24 cellular contexts compared by ENCODE assay signal in genomic region chr3:5275529-5275928, GRCh38.
A peak's percentile ranks its signal among the peaks of the same experiment; 100 is the strongest.
DNase-seq lines count a peak whose midpoint lies in the region; ATAC-seq, FAIRE-seq and TF ChIP-seq lines count a peak whose summit lies in the region.
"Had no signal": no experiment of that assay in that cellular context is flagged by ENCODE, and none has a peak within 500 bp of the region (broad histone marks: within the 10 kb centered on the region; RNA-seq: fewer than 3 reads in every experiment).

No MANE protein-coding gene starts in this region.

- H3K4me1 Mint-ChIP-seq in chondrocyte (ENCODE audit: low read depth), result peaks cover 7% of the 10 kb centered on the region
- H3K4me1 Mint-ChIP-seq: activated CD4-positive, alpha-beta T cell treated with anti-CD3 and anti-CD28 coated beads, Interleukin-2, amount 10 ng/mL, durations not matched to agents 7 days and 5 days; naive B cell had no signal

- no peak overlapping the region for H3K18ac ChIP-seq in mesenchymal stem cell (ENCODE audit: low read depth in 1 of 2, low read length in 2 of 2)

- H3K27me3 Mint-ChIP-seq in chondrocyte (ENCODE audit: low read depth), result peaks cover 3% of the 10 kb centered on the region
- H3K27me3 Mint-ChIP-seq: activated CD4-positive, alpha-beta T cell treated with anti-CD3 and anti-CD28 coated beads, Interleukin-2, amount 10 ng/mL, durations not matched to agents 7 days and 5 days; CD4-positive, alpha-beta T cell; naive B cell had no signal

- no peak overlapping the region for H2BK5ac ChIP-seq in mesenchymal stem cell (ENCODE audit: low read depth, low read length, poor library complexity, severe bottlenecking)

- no peak overlapping the region for H2BK120ac ChIP-seq in mesenchymal stem cell (ENCODE audit: low read depth, low read length)

- no peak overlapping the region for H2BK12ac ChIP-seq in mesenchymal stem cell (ENCODE audit: low read length in 2 of 2)

- H3K36me3 ChIP-seq in mesenchymal stem cell (ENCODE audit: control insufficient read depth in 1 of 2, insufficient read depth in 2 of 2, low read depth in 1 of 2, low read length in 2 of 2), result no peaks in the 10 kb centered on the region
- H3K36me3 ChIP-seq: heart right ventricle, Peyer's patch, right atrium auricular region had no signal

- H4K91ac ChIP-seq in mesenchymal stem cell (ENCODE audit: low read length), result no peak overlapping the region

- WGBS in mesenchymal stem cell, result 32% methylated on average over 2 of the region's 2 CpGs

- H2AK5ac ChIP-seq in mesenchymal stem cell (ENCODE audit: low read length, severe bottlenecking), result no peak overlapping the region

- H3K27me3 ChIP-seq in mesenchymal stem cell (ENCODE audit: control insufficient read depth in 1 of 2, insufficient read depth in 1 of 2, low read length in 2 of 2) (no peaks in the 10 kb centered on the region), foreskin keratinocyte (no peaks in the 10 kb centered on the region)
- H3K27me3 ChIP-seq: heart right ventricle, Peyer's patch, right atrium auricular region, testis had no signal

- H3K23ac ChIP-seq in mesenchymal stem cell (ENCODE audit: low read length in 2 of 2), result no peak overlapping the region

- peak overlapping the region; percentile 10 for H3K27ac ChIP-seq in mesenchymal stem cell (ENCODE audit: low read length, poor library complexity, severe bottlenecking)
- no peak overlapping the region for H3K27ac ChIP-seq in foreskin keratinocyte
- H3K27ac ChIP-seq: heart right ventricle, Peyer's patch, right atrium auricular region, testis had no signal

- peaks cover 7% of the 10 kb centered on the region for H3K9me3 ChIP-seq in mesenchymal stem cell (ENCODE audit: control insufficient read depth, low read length)
- H3K9me3 ChIP-seq: Peyer's patch, testis had no signal

- H3K27ac Mint-ChIP-seq in chondrocyte (ENCODE audit: unreplicated experiment), result peak overlapping the region; percentile 81
- H3K27ac Mint-ChIP-seq: activated CD4-positive, alpha-beta T cell treated with anti-CD3 and anti-CD28 coated beads, Interleukin-2, amount 10 ng/mL, durations not matched to agents 7 days and 5 days; CD4-positive, alpha-beta T cell; naive B cell; T-helper 1 cell treated with Interleukin-12 subunit alpha and Interleukin-12 subunit beta and Interleukin-4 antibody, amounts not matched to agents 30 μg/mL and 1 μg/mL, for 36 hours had no signal

- H3K4me1 ChIP-seq in mesenchymal stem cell (ENCODE audit: control insufficient read depth, insufficient read depth, low read depth, low read length) (no peaks in the 10 kb centered on the region), foreskin keratinocyte (peaks cover 3% of the 10 kb centered on the region)
- H3K4me1 ChIP-seq: heart right ventricle, Peyer's patch, right atrium auricular region, testis had no signal

- H3K4ac ChIP-seq in mesenchymal stem cell (ENCODE audit: low read depth in 1 of 2, low read length in 2 of 2), result no peak overlapping the region

- H3K36me3 Mint-ChIP-seq in chondrocyte (ENCODE audit: low read depth), result no peaks in the 10 kb centered on the region
- H3K36me3 Mint-ChIP-seq: naive B cell had no signal

- no peak for TF ChIP-seq POLR2A in GM12892 (IDR thresholded peaks at IDR 0.05; ENCODE audit: low read depth, low read length)

- H3K9me3 Mint-ChIP-seq in chondrocyte (ENCODE audit: low read depth), result peaks cover 15% of the 10 kb centered on the region
- H3K9me3 Mint-ChIP-seq: activated CD4-positive, alpha-beta T cell treated with anti-CD3 and anti-CD28 coated beads, Interleukin-2, amount 10 ng/mL, durations not matched to agents 7 days and 5 days; T-helper 1 cell treated with Interleukin-12 subunit alpha and Interleukin-12 subunit beta and Interleukin-4 antibody, amounts not matched to agents 30 μg/mL and 1 μg/mL, for 36 hours had no signal

- H3K4me3 Mint-ChIP-seq in chondrocyte (ENCODE audit: unreplicated experiment), result no peak overlapping the region
- H3K4me3 Mint-ChIP-seq: activated CD4-positive, alpha-beta T cell treated with anti-CD3 and anti-CD28 coated beads, Interleukin-2, amount 10 ng/mL, durations not matched to agents 7 days and 5 days; CD4-positive, alpha-beta T cell; naive B cell; T-helper 1 cell treated with Interleukin-12 subunit alpha and Interleukin-12 subunit beta and Interleukin-4 antibody, amounts not matched to agents 30 μg/mL and 1 μg/mL, for 36 hours had no signal

- H3K14ac ChIP-seq in mesenchymal stem cell (ENCODE audit: low read length in 2 of 2), result no peak overlapping the region

- peak; percentile 21 for FAIRE-seq in GM12892 (lab: Jason Lieb, UNC)
- FAIRE-seq: H54 had no signal

- no peak overlapping the region for H2BK15ac ChIP-seq in mesenchymal stem cell (ENCODE audit: low read depth, poor library complexity, severe bottlenecking)

- H2AFZ ChIP-seq in mesenchymal stem cell (ENCODE audit: low read depth, low read length), result no peak overlapping the region

- no peaks in the 10 kb centered on the region for H3K79me1 ChIP-seq in mesenchymal stem cell (replicated peaks; ENCODE audit: low read length, poor library complexity, severe bottlenecking)

- H3K4me3 ChIP-seq in mesenchymal stem cell (ENCODE audit: insufficient read depth in 1 of 2, low read depth in 1 of 2, low read length in 2 of 2), result no peak overlapping the region
- H3K4me3 ChIP-seq: heart right ventricle, lung, Peyer's patch, right atrium auricular region, testis had no signal

- ATAC-seq in HG03442 (IDR thresholded peaks at IDR 0.05; ENCODE audit: unreplicated experiment) (no peak), foreskin keratinocyte (no peak)

- H3K4me2 ChIP-seq in mesenchymal stem cell (ENCODE audit: low read length, poor library complexity, severe bottlenecking), result no peak overlapping the region

- H4K8ac ChIP-seq in mesenchymal stem cell (ENCODE audit: low read length), result no peak overlapping the region

- no peak overlapping the region for H3K9ac ChIP-seq in mesenchymal stem cell (ENCODE audit: low read length)

- peak; percentile 58 for DNase-seq in AG08396 (ENCODE audit: low spot score)
- DNase-seq in GM12892 (ENCODE audit: insufficient read length), result no peak
- no peak for DNase-seq in chondrocyte (ENCODE audit: low spot score)
- DNase-seq in mesenchymal stem cell, result peak; percentile 74
- no peak for DNase-seq in occipital lobe (lab: John Stamatoyannopoulos, UW)
- DNase-seq in foreskin keratinocyte, result no peak
- no peak for DNase-seq in effector CD8-positive, alpha-beta T cell (lab: John Stamatoyannopoulos, UW)
- DNase-seq: activated CD4-positive, alpha-beta T cell treated with anti-CD3 and anti-CD28 coated beads, Interleukin-2, amount 10 ng/mL, durations not matched to agents 7 days and 5 days; activated CD8-positive, alpha-beta memory T cell treated with anti-CD3 and anti-CD28 coated beads, Interleukin-2, amount 50 U/mL, for 4 hours; CD4-positive, alpha-beta T cell; effector CD4-positive, alpha-beta T cell; heart right ventricle; naive B cell; NCI-H1105; NCI-H2081 treated with DMSO at 0.1 percent for 48 hours; NCI-H510A; Peyer's patch; stimulated activated CD4-positive, alpha-beta T cell treated with anti-CD3 and anti-CD28 coated beads, Interleukin-15, amount 100 ng/mL, for 24 hours; testis had no signal

- no peak for TF ChIP-seq CTCF in chondrocyte (IDR thresholded peaks at IDR 0.05)
- no peak for TF ChIP-seq CTCF in foreskin keratinocyte (conservative IDR thresholded peaks at IDR 0.05)

Comparison
In these comparisons a context has a peak if more than half of its experiments do, and no peak if none do; other contexts are left out.
1. DNase-seq: peak in AG08396 (single experiment) and mesenchymal stem cell (single experiment); none in GM12892 (single experiment), chondrocyte (single experiment), occipital lobe (single experiment), foreskin keratinocyte (0 of 2) and effector CD8-positive, alpha-beta T cell (single experiment).